ENCODE assay signal across 8 cellular contexts in the genomic region with DNA sequence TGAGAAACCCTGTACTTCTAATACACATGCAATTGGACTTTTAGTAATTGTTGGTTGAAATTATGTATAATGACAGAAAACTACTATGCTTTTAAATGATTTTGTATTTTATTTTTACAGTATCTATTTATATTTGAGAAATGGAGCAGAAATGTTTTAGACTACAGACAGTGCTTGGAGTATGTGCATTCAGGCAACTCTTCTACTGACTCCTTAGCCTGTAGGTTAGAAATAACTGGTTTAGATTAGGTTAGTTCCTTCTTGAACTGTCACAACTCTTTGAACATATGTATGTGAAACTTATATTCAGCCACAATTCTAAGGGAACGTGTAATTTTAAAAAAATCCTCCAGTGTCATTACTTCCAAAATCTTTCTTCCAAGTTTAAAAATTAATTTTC. TPM values are rescaled to one million over a fixed set of nuclear protein-coding genes. Genes with fewer than 3 reads are reported as not detected.
DNase-seq lines count a peak whose midpoint lies in the region; ATAC-seq and TF ChIP-seq lines count a peak whose summit lies in the region.

No MANE protein-coding gene starts in this region.

- peak overlapping the region in 1 of 2 experiments; percentile 98; a peak in 2 of 4 replicates for H3K4me3 ChIP-seq in HCT116 (replicated peaks in 1 of 2; ENCODE audit: low read depth in 1 of 2, low read length in 2 of 2)
- H3K4me3 ChIP-seq in skin epidermis, result peak overlapping the region in 6 of 7 experiments; percentile 73 to 94 (median 88)

- H4K20me1 ChIP-seq in HCT116 (ENCODE audit: insufficient read depth), result peaks cover 11% of the 10 kb centered on the region; the same call in 1 of the 2 replicates

- CTCF ChIA-PET in HCT116 (lab: Charles Lee), result no interaction called here

- TF ChIP-seq CTCF in HCT116 (IDR thresholded peaks at IDR 0.05 in 2 of 3, conservative IDR thresholded peaks at IDR 0.05 in 1 of 3; ENCODE audit: borderline replicate concordance in 1 of 3, insufficient read depth in 1 of 3, low read depth in 2 of 3, low read length in 2 of 3), result no peak

- H3K4me1 ChIP-seq in HCT116 (ENCODE audit: control insufficient read depth in 1 of 2, insufficient read depth in 2 of 2, low read length in 2 of 2), result peaks cover 3 to 26% of the 10 kb centered on the region in 2 experiments

- H3K9me2 ChIP-seq in HCT116 (ENCODE audit: insufficient read depth), result no peaks in the 10 kb centered on the region

- ATAC-seq in HCT116 (no peak), GM19467 (IDR thresholded peaks at IDR 0.05; ENCODE audit: unreplicated experiment) (no peak)

- DNase-seq in HCT116 (ENCODE audit: low read depth, low spot score) (no peak), RKO (ENCODE audit: low spot score) (peak; percentile 48), erythroblast (lab: John Stamatoyannopoulos, UW) (peak; percentile 39 to 53), SHP77 treated with DMSO at 0.1 percent for 48 hours (lab: John Stamatoyannopoulos, UW) (no peak), DMS79 (lab: John Stamatoyannopoulos, UW) (no peak), DMS153 (lab: John Stamatoyannopoulos, UW) (no peak)

- POLR2A ChIA-PET in HCT116 (lab: Charles Lee), result no interaction called here

- H3K9ac ChIP-seq in HCT116 (ENCODE audit: low read length), result no peak overlapping the region

- H2AFZ ChIP-seq in HCT116 (ENCODE audit: low read depth, low read length, poor library complexity, severe bottlenecking), result no peak overlapping the region

- H3K36me3 ChIP-seq in HCT116 (ENCODE audit: control insufficient read depth in 1 of 2, insufficient read depth in 2 of 2, low read length in 2 of 2), result peaks cover 0 to 4% of the 10 kb centered on the region in 2 experiments; a peak in 1 of 4 replicates

- H3K9me3 ChIP-seq in HCT116 (ENCODE audit: control insufficient read depth in 1 of 2, insufficient read depth in 1 of 2, low read depth in 1 of 2, low read length in 2 of 2), result no peaks in the 10 kb centered on the region

- H3K27ac ChIP-seq in HCT116 (ENCODE audit: low read depth, low read length) (no peak overlapping the region), skin epidermis (peak overlapping the region in 2 of 21 experiments; percentile 99)

- no peak for TF ChIP-seq RAD21 in HCT116 (IDR thresholded peaks at IDR 0.05; ENCODE audit: low read depth)

- peaks cover 94% of the 10 kb centered on the region for H3K79me2 ChIP-seq in HCT116 (ENCODE audit: insufficient read depth, low read length)

- intact Hi-C loops in HCT116 (cut with micrococcal nuclease), result loop anchor here (5.0 kb wide), 1 partner anchor 72 kb away; the partner anchor contains the start of gene TM7SF3

- peak overlapping the region; percentile 85 for H3K4me2 ChIP-seq in HCT116 (ENCODE audit: low read length)

- H3K27me3 ChIP-seq in HCT116 (ENCODE audit: insufficient read depth, low read length), result no peaks in the 10 kb centered on the region

- TF ChIP-seq POLR2A in HCT116 (IDR thresholded peaks at IDR 0.05; ENCODE audit: borderline replicate concordance, extremely low read depth, insufficient read depth, insufficient read length), result no peak
- TF ChIP-seq POLR2A in erythroblast (IDR thresholded peaks at IDR 0.05; ENCODE audit: low read length), result no peak

- RAD21 ChIA-PET in HCT116 (lab: Charles Lee; ENCODE audit: low non-redundant PET in 1 of 2, low total read pairs in 2 of 2, uncharacterized antibody in 2 of 2, unreplicated experiment in 2 of 2), result no interaction called here

- no TSS peak for BruUV-seq in HCT116 (replicated peaks; lab: Mats Ljungman, UMichigan)

TF ChIP-seq in HCT116, 20 proteins besides CTCF, POLR2A, EP300 and RAD21:
- TF ChIP-seq CBX3 (IDR thresholded peaks at IDR 0.05; ENCODE audit: low read depth) (no peak), EZH2 (IDR thresholded peaks at IDR 0.05) (no peak), ZNF274 (IDR thresholded peaks at IDR 0.05; ENCODE audit: low read depth, low read length) (no peak), MAX (IDR thresholded peaks at IDR 0.05) (no peak), SIN3A (IDR thresholded peaks at IDR 0.05; ENCODE audit: low read depth) (no peak)
- TF ChIP-seq, protein P1, sequence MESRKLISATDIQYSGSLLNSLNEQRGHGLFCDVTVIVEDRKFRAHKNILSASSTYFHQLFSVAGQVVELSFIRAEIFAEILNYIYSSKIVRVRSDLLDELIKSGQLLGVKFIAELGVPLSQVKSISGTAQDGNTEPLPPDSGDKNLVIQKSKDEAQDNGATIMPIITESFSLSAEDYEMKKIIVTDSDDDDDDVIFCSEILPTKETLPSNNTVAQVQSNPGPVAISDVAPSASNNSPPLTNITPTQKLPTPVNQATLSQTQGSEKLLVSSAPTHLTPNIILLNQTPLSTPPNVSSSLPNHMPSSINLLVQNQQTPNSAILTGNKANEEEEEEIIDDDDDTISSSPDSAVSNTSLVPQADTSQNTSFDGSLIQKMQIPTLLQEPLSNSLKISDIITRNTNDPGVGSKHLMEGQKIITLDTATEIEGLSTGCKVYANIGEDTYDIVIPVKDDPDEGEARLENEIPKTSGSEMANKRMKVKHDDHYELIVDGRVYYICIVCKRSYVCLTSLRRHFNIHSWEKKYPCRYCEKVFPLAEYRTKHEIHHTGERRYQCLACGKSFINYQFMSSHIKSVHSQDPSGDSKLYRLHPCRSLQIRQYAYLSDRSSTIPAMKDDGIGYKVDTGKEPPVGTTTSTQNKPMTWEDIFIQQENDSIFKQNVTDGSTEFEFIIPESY (IDR thresholded peaks at IDR 0.05; ENCODE audit: extremely low read depth, insufficient replicate concordance, low read length), result no peak

RNA-seq across cellular contexts. Expression of gene FGFR1OP2, which starts 1.7 kb away (rescaled TPM):
- 29.6 TPM for total RNA-seq in HCT116 (2021; ENCODE audit: unreplicated experiment)
- 16.3 and 18.1 TPM in 2 replicates for polyA plus RNA-seq in HCT116 (2012)

RNA-seq across cellular contexts. Expression of gene INTS13, which starts 2.2 kb away (rescaled TPM):
- total RNA-seq in HCT116 (2021; ENCODE audit: unreplicated experiment), result 50.5 TPM
- polyA plus RNA-seq in HCT116 (2012), result 32.3 and 32.6 TPM in 2 replicates

Comparison
In these comparisons a context has a peak if more than half of its experiments do, and no peak if none do; other contexts are left out.
1. DNase-seq: peak in RKO (single experiment) and erythroblast (2 of 2); none in HCT116 (single experiment), SHP77 treated with DMSO at 0.1 percent for 48 hours (single experiment), DMS79 (single experiment) and DMS153 (single experiment).